ENCODE assay signal across 1 cellular context in genomic region chr4:77618383-77619241, GRCh38.
TF ChIP-seq lines count a peak whose summit lies in the region.

No MANE protein-coding gene starts in this region.

TF ChIP-seq in IMR-90, 13 proteins besides CTCF, POLR2A, EP300 and RAD21 (continued from another document):
- TF ChIP-seq USF2 (IDR thresholded peaks at IDR 0.05; ENCODE audit: low read depth, low read length): no peak
- no peak for TF ChIP-seq MAZ (IDR thresholded peaks at IDR 0.05; ENCODE audit: borderline replicate concordance, low read depth, low read length)
- TF ChIP-seq NFE2L2 (IDR thresholded peaks at IDR 0.05; ENCODE audit: low read depth, low read length): no peak
